In genomic region chr6:17099401-17100059, GRCh38 we compare ENCODE assay signal across 18 cellular contexts. TPM values are rescaled to one million over a fixed set of nuclear protein-coding genes. Genes with fewer than 3 reads are reported as not detected.
DNase-seq lines count a peak whose midpoint lies in the region; ATAC-seq and TF ChIP-seq lines count a peak whose summit lies in the region.
"Had no signal": no experiment of that assay in that cellular context is flagged by ENCODE, and none has a peak within 500 bp of the region (broad histone marks: within the 10 kb centered on the region; RNA-seq: fewer than 3 reads in every experiment).

No MANE protein-coding gene starts in this region.

- DNase-seq in DMS 273 (lab: John Stamatoyannopoulos, UW; ENCODE audit: unreplicated experiment): peak; percentile 20
- DNase-seq in DMS 273 treated with DMSO at 0.1 percent for 48 hours (lab: John Stamatoyannopoulos, UW): no peak
- peak; percentile 57 for DNase-seq in left lobe of liver (ENCODE audit: low spot score)
- peak; percentile 78 for DNase-seq in osteoblast (ENCODE audit: insufficient read length, low spot score, missing footprints)
- DNase-seq in testis: peak; percentile 81
- no peak for DNase-seq in nephron progenitor cell
- no peak for DNase-seq in WTC11 (ENCODE audit: low spot score)
- DNase-seq in SIG-M5 treated with dmso at 0.1 percent for 504 hours (lab: John Stamatoyannopoulos, UW; ENCODE audit: unreplicated experiment): no peak
- DNase-seq: AML-193; Caco-2; CD4-positive, alpha-beta T cell; DMS79 treated with DMSO at 0.1 percent for 48 hours; GF-D8; H9 had no signal

- H3K9me3 Mint-ChIP-seq in nephron progenitor cell (no peaks in the 10 kb centered on the region), WTC11 (no peaks in the 10 kb centered on the region)
- H3K9me3 Mint-ChIP-seq: CD4-positive, alpha-beta T cell; H9 had no signal

- intact Hi-C loops in testis (cut with DNase I; ENCODE audit: low total_unique reads): no loop called here

- H3K27me3 ChIP-seq in osteoblast (ENCODE audit: insufficient read depth, low read length): peaks cover 60% of the 10 kb centered on the region
- H3K27me3 ChIP-seq in testis: no peaks in the 10 kb centered on the region

- H3K4me3 ChIP-seq in osteoblast (ENCODE audit: insufficient read depth, low read length) (no peak overlapping the region), testis (no peak overlapping the region)
- H3K4me3 ChIP-seq: A549 had no signal

- H3K79me2 ChIP-seq in osteoblast (ENCODE audit: insufficient read depth, low read length): no peaks in the 10 kb centered on the region

- H3K4me1 Mint-ChIP-seq in nephron progenitor cell (peaks cover 23% of the 10 kb centered on the region), WTC11 (peaks cover 20% of the 10 kb centered on the region; the same call in 1 of the 2 replicates)

- no peak overlapping the region for H2AFZ ChIP-seq in osteoblast (ENCODE audit: low read length)

- peaks cover 57% of the 10 kb centered on the region for H3K27me3 Mint-ChIP-seq in nephron progenitor cell (ENCODE audit: low read depth, poor library complexity)
- peaks cover 49% of the 10 kb centered on the region for H3K27me3 Mint-ChIP-seq in WTC11 (ENCODE audit: low read depth)

- peak; percentile 69 for ATAC-seq in left lobe of liver
- no peak for ATAC-seq in WTC11

- no peak overlapping the region for H3K4me3 Mint-ChIP-seq in nephron progenitor cell
- H3K4me3 Mint-ChIP-seq in WTC11: no peak overlapping the region
- H3K4me3 Mint-ChIP-seq: CD4-positive, alpha-beta T cell; H9 had no signal

- no peak for TF ChIP-seq POLR2A in testis (IDR thresholded peaks at IDR 0.05)

- H3K36me3 Mint-ChIP-seq in nephron progenitor cell (ENCODE audit: low read depth) (no peaks in the 10 kb centered on the region), WTC11 (no peaks in the 10 kb centered on the region)

- H3K27ac ChIP-seq in osteoblast (ENCODE audit: low read depth, low read length) (no peak overlapping the region), testis (peak overlapping the region; percentile 70 to 74)
- H3K27ac ChIP-seq: 22Rv1, A549, C4-2B had no signal

- 34 to 35% methylated on average over 5 of the region's 5 CpGs for WGBS in testis, 2 donors

- H3K36me3 ChIP-seq in osteoblast (ENCODE audit: insufficient read depth, low read length) (no peaks in the 10 kb centered on the region), testis (ENCODE audit: low read depth, missing control alignments) (no peaks in the 10 kb centered on the region)

- CTCF ChIA-PET in WTC11 (lab: Charles Lee): interaction anchor here (1.2 to 1.3 kb wide), 2 partner anchors 13 to 329 kb away, joined by 3 to 4 read pairs; no protein-coding TSS in a partner anchor

- no peaks in the 10 kb centered on the region for H4K20me1 ChIP-seq in osteoblast (ENCODE audit: insufficient read depth, low read length)

- H3K4me1 ChIP-seq in osteoblast (ENCODE audit: insufficient read depth, low read length) (peaks cover 6% of the 10 kb centered on the region), testis (peaks cover 22% of the 10 kb centered on the region)
- H3K4me1 ChIP-seq: A549 had no signal

- no peak overlapping the region for H3K4me2 ChIP-seq in osteoblast (ENCODE audit: insufficient read depth, low read length)
- H3K4me2 ChIP-seq: A549 had no signal

- H3K27ac Mint-ChIP-seq in nephron progenitor cell (no peak overlapping the region), WTC11 (no peak overlapping the region)
- H3K27ac Mint-ChIP-seq: CD4-positive, alpha-beta T cell; H9 had no signal

- TF ChIP-seq CTCF in osteoblast (IDR thresholded peaks at IDR 0.05; ENCODE audit: extremely low read depth, low read depth, low read length): no peak
- no peak for TF ChIP-seq CTCF in testis (IDR thresholded peaks at IDR 0.05)
- no peak for TF ChIP-seq CTCF in nephron progenitor cell (IDR thresholded peaks at IDR 0.05)
- no peak for TF ChIP-seq CTCF in WTC11 (IDR thresholded peaks at IDR 0.05)

- POLR2A ChIA-PET in WTC11 (lab: Charles Lee): no interaction called here

- H3K9me3 ChIP-seq in osteoblast (ENCODE audit: low read depth, low read length) (no peaks in the 10 kb centered on the region), testis (no peaks in the 10 kb centered on the region)
- H3K9me3 ChIP-seq: A549, Caco-2 had no signal

TF ChIP-seq in WTC11, 78 proteins besides CTCF, POLR2A, EP300 and RAD21:
- TF ChIP-seq, protein P1, sequence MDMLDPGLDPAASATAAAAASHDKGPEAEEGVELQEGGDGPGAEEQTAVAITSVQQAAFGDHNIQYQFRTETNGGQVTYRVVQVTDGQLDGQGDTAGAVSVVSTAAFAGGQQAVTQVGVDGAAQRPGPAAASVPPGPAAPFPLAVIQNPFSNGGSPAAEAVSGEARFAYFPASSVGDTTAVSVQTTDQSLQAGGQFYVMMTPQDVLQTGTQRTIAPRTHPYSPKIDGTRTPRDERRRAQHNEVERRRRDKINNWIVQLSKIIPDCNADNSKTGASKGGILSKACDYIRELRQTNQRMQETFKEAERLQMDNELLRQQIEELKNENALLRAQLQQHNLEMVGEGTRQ (CRISPR knock-in tag; IDR thresholded peaks at IDR 0.05): no peak
- no peak for TF ChIP-seq RORB (CRISPR knock-in tag; IDR thresholded peaks at IDR 0.05)
- TF ChIP-seq SP1 (CRISPR knock-in tag; conservative IDR thresholded peaks at IDR 0.05): no peak

RNA-seq across cellular contexts. Expression of gene STMND1, which starts 2.3 kb away (rescaled TPM):
- total RNA-seq in left lobe of liver: not detected
- not detected in 2 replicates for total RNA-seq in osteoblast
- total RNA-seq in testis: 10 to 100 TPM; 19.3 to 22.1 TPM
- polyA plus RNA-seq in testis (ENCODE audit: insufficient read depth, low read depth, low replicate concordance): 5.8 TPM
- not detected in 3 replicates for total RNA-seq in WTC11 (2021)
- total RNA-seq: Caco-2; CD4-positive, alpha-beta T cell; H1; H9 had no signal
- polyA plus RNA-seq: A549, H1 had no signal

Comparison
In these comparisons a context has a peak if more than half of its experiments do, and no peak if none do; other contexts are left out.
1. DNase-seq: peak in DMS 273 (single experiment), left lobe of liver (single experiment), osteoblast (single experiment) and testis (single experiment); none in DMS 273 treated with DMSO at 0.1 percent for 48 hours (single experiment), nephron progenitor cell (single experiment), WTC11 (single experiment) and SIG-M5 treated with dmso at 0.1 percent for 504 hours (single experiment).
2. RNA of gene STMND1, which starts 2.3 kb away (total RNA-seq): 19.3 to 22.1 TPM in testis; not detected in WTC11, not detected in left lobe of liver (single experiment) and not detected in osteoblast; every median in the first group is over 10 times any median in the second.